Comparison of ENCODE assay signal across 8 cellular contexts in genomic region chr10:92592761-92593552, GRCh38.
A peak's percentile ranks its signal among the peaks of the same experiment; 100 is the strongest.
DNase-seq lines count a peak whose midpoint lies in the region; ATAC-seq lines count a peak whose summit lies in the region.

TSS of gene KIF11 (plus strand) at chr10:92593130. CDS start at chr10:92593376, 246 bp downstream.

- peak; percentile 96 for DNase-seq in Ammon's horn (ENCODE audit: low spot score)
- peak; percentile 69 for DNase-seq in GM19238 (ENCODE audit: insufficient read length, low spot score)
- DNase-seq in NCI-H524 treated with DMSO at 0.1 percent for 48 hours (lab: John Stamatoyannopoulos, UW) = peak; percentile 47
- DNase-seq in activated CD4-positive, alpha-beta T cell treated with anti-CD3 and anti-CD28 coated beads for 4 hours = peak; percentile 95 to 97
- peak; percentile 97 for DNase-seq in kidney tubule cell (ENCODE audit: low spot score)
- peak; percentile 89 to 97 (median 96) for DNase-seq in stimulated activated CD4-positive, alpha-beta T cell treated with anti-CD3 and anti-CD28 coated beads, Interleukin-1b, Interleukin-23, amount 100 ng/mL, for 24 hours (ENCODE audit: low read depth in 4 of 4, low spot score in 1 of 4)

- peak within 1 kb of the TSS; percentile 97 for H3K27ac ChIP-seq in cingulate gyrus (ENCODE audit: low read depth, low read length)

- ATAC-seq in HG03442 (IDR thresholded peaks at IDR 0.05; ENCODE audit: unreplicated experiment) = peak; percentile 74

Comparison
In these comparisons a context has a peak if more than half of its experiments do, and no peak if none do; other contexts are left out.
1. Peak in every context shown above with its lines: DNase-seq, ATAC-seq and H3K27ac ChIP-seq.
2. DNase-seq: peak in every context shown above with its lines; median percentile 97 in kidney tubule cell; 96 in Ammon's horn; 96 in activated CD4-positive, alpha-beta T cell treated with anti-CD3 and anti-CD28 coated beads for 4 hours; 96 in stimulated activated CD4-positive, alpha-beta T cell treated with anti-CD3 and anti-CD28 coated beads, Interleukin-1b, Interleukin-23, amount 100 ng/mL, for 24 hours; 69 in GM19238; 47 in NCI-H524 treated with DMSO at 0.1 percent for 48 hours.